Comparison of ENCODE assay signal across 11 cellular contexts in genomic region chr15:64985382-64986033, GRCh38. TPM values are rescaled to one million over a fixed set of nuclear protein-coding genes. Genes with fewer than 3 reads are reported as not detected.
DNase-seq lines count a peak whose midpoint lies in the region; ATAC-seq and TF ChIP-seq lines count a peak whose summit lies in the region.
"Had no signal": no experiment of that assay in that cellular context is flagged by ENCODE, and none has a peak within 500 bp of the region (broad histone marks: within the 10 kb centered on the region; RNA-seq: fewer than 3 reads in every experiment).

No MANE protein-coding gene starts in this region.

- POLR2A ChIA-PET in T-cell (lab: Charles Lee): interaction anchor here in 1 of 2 donors (0.6 kb wide), 1 partner anchor 45 kb away, joined by 3 read pairs; no protein-coding TSS in a partner anchor

- 61% methylated on average over 8 of the region's 8 CpGs for WGBS in liver
- WGBS in urinary bladder: 34% methylated on average over 8 of the region's 8 CpGs

- no peak for TF ChIP-seq RAD21 in liver (IDR thresholded peaks at IDR 0.05)

- peaks cover 17% of the 10 kb centered on the region for H3K36me3 Mint-ChIP-seq in T-cell

- peak overlapping the region; percentile 48 for H3K27ac ChIP-seq in left ventricle myocardium inferior (replicated peaks)
- H3K27ac ChIP-seq in VCaP: peak overlapping the region; percentile 93
- H3K27ac ChIP-seq in liver (ENCODE audit: low read depth in 1 of 2, low read length in 2 of 2): peak overlapping the region; percentile 48 to 76
- peak overlapping the region; percentile 11 for H3K27ac ChIP-seq in urinary bladder (ENCODE audit: low read depth)

- TF ChIP-seq CTCF in left ventricle myocardium inferior (IDR thresholded peaks at IDR 0.05; ENCODE audit: borderline replicate concordance) (no peak), VCaP (conservative IDR thresholded peaks at IDR 0.05) (no peak), liver (IDR thresholded peaks at IDR 0.05; ENCODE audit: low read depth, low read length, missing input control) (no peak)

- intact Hi-C loops in left ventricle myocardium inferior (cut with micrococcal nuclease): no loop called here
- intact Hi-C loops in left cardiac atrium (cut with DNase I): loop anchor here in 1 of 2 donors (10.0 kb wide), 1 partner anchor 141 kb away; the partner anchor contains the start of gene PLEKHO2

- H3K36me3 ChIP-seq in left ventricle myocardium inferior: peaks cover 10% of the 10 kb centered on the region
- peaks cover 0 to 2% (median 0%) of the 10 kb centered on the region in 4 donors for H3K36me3 ChIP-seq in liver (ENCODE audit: control insufficient read depth in 4 of 4, insufficient read depth in 3 of 4, low read depth in 1 of 4, low read length in 3 of 4)
- no peaks in the 10 kb centered on the region for H3K36me3 ChIP-seq in urinary bladder (ENCODE audit: insufficient read depth)

- peak overlapping the region in 1 of 2 donors; percentile 66 for H3K27ac Mint-ChIP-seq in T-cell

- H3K4me1 Mint-ChIP-seq in T-cell: peaks cover 40 to 54% (median 51%) of the 10 kb centered on the region in 3 donors

- H3K4me3 ChIP-seq in left ventricle myocardium inferior (no peak overlapping the region), liver (ENCODE audit: low read depth in 1 of 3, low read length in 3 of 3) (no peak overlapping the region), urinary bladder (ENCODE audit: low read depth, low read length) (no peak overlapping the region)

- DNase-seq in left ventricle myocardium inferior (no peak), left cardiac atrium (no peak), retina (no peak), T-cell (no peak)

- H3K4me1 ChIP-seq in left ventricle myocardium inferior (peaks cover 63% of the 10 kb centered on the region), liver (ENCODE audit: control insufficient read depth in 4 of 4, insufficient read depth in 4 of 4, low read length in 3 of 4) (peaks cover 6 to 36% (median 25%) of the 10 kb centered on the region in 4 donors), urinary bladder (ENCODE audit: insufficient read depth) (no peaks in the 10 kb centered on the region)

- H3K9me3 ChIP-seq in left ventricle myocardium inferior (replicated peaks): no peaks in the 10 kb centered on the region
- no peaks in the 10 kb centered on the region for H3K9me3 ChIP-seq in liver (ENCODE audit: control insufficient read depth in 4 of 4, low read length in 3 of 4)

- H3K4me3 Mint-ChIP-seq in T-cell: no peak overlapping the region
- H3K4me3 Mint-ChIP-seq: central memory CD8-positive, alpha-beta T cell had no signal

- H3K27me3 Mint-ChIP-seq in T-cell: no peaks in the 10 kb centered on the region
- H3K27me3 Mint-ChIP-seq: central memory CD8-positive, alpha-beta T cell had no signal

- H3K27me3 ChIP-seq in left ventricle myocardium inferior (ENCODE audit: low read depth) (no peaks in the 10 kb centered on the region), liver (ENCODE audit: control insufficient read depth in 4 of 4, insufficient read depth in 4 of 4, low read length in 3 of 4) (no peaks in the 10 kb centered on the region)

- ATAC-seq in left cardiac atrium (no peak), GM19463 (IDR thresholded peaks at IDR 0.05; ENCODE audit: unreplicated experiment) (no peak), T-cell (replicated peaks in 1 of 4) (no peak)

- H3K9ac ChIP-seq in liver (ENCODE audit: low read depth in 1 of 2, low read length in 2 of 2): no peak overlapping the region

- H3K9me3 Mint-ChIP-seq in T-cell: no peaks in the 10 kb centered on the region
- H3K9me3 Mint-ChIP-seq: central memory CD8-positive, alpha-beta T cell had no signal

- CTCF ChIA-PET in T-cell (lab: Charles Lee): interaction anchor here in 1 of 2 donors (0.6 kb wide), 2 partner anchors 267 to 1052 kb away, joined by 4 read pairs; no protein-coding TSS in a partner anchor

TF ChIP-seq in liver, 16 proteins besides CTCF, POLR2A, EP300 and RAD21:
- no peak for TF ChIP-seq HNF4A (conservative IDR thresholded peaks at IDR 0.05)

RNA-seq across cellular contexts. Expression of gene SPG21, which starts 4.2 kb away (rescaled TPM):
- 47.2 TPM for total RNA-seq in left ventricle myocardium inferior
- 10 to 100 TPM; 54.0 to 58.6 TPM for total RNA-seq in left cardiac atrium
- total RNA-seq in liver: 10 to 100 TPM; 27.4 to 43.2 TPM
- polyA plus RNA-seq in liver: 10 to 100 TPM; 39.2 to 50.7 TPM
- total RNA-seq in urinary bladder: 56.2 TPM
- polyA plus RNA-seq in urinary bladder: 87.6 TPM
- total RNA-seq in T-cell: 10 to 100 TPM; 40.1 to 58.4 (median 49.0) TPM

RNA-seq across cellular contexts. Expression of gene MTFMT, which starts 43.9 kb away (rescaled TPM):
- total RNA-seq in left ventricle myocardium inferior (18.6 TPM), left cardiac atrium (10 to 100 TPM; 13.9 to 23.6 TPM), liver (10 to 100 TPM in 1 of 2 donors, 1 to 10 TPM in 1; 6.8 to 14.7 TPM), urinary bladder (22.4 TPM), T-cell (10 to 100 TPM; 10.3 to 22.0 (median 19.2) TPM)
- polyA plus RNA-seq in liver (1 to 10 TPM; 8.1 to 8.7 TPM), urinary bladder (13.1 TPM)

RNA-seq across cellular contexts. Expression of gene SLC51B, which starts 59.7 kb away (rescaled TPM):
- total RNA-seq in left ventricle myocardium inferior: not detected
- not detected for total RNA-seq in left cardiac atrium
- 1 to 10 TPM in 1 of 2 donors, under 1 TPM in 1; 0.25 to 2.1 TPM for total RNA-seq in liver
- polyA plus RNA-seq in liver: 1 to 10 TPM in 1 of 2 donors, under 1 TPM in 1; 0.33 to 1.9 TPM
- total RNA-seq in urinary bladder: not detected
- polyA plus RNA-seq in urinary bladder: 0.44 TPM
- not detected for total RNA-seq in T-cell
- total RNA-seq: subcutaneous adipose tissue; T-helper 1 cell treated with Interleukin-12 subunit alpha and Interleukin-12 subunit beta and Interleukin-4 antibody, amounts not matched to agents 30 ng/mL and 1 ng/mL, for 36 hours had no signal

Comparison
In these comparisons a context has a peak if more than half of its experiments do, and no peak if none do; other contexts are left out.
1. H3K27ac ChIP-seq: peak in every context shown above with its lines; median percentile 93 in VCaP; 62 in liver; 48 in left ventricle myocardium inferior; 11 in urinary bladder.